In genomic region chr6:16503919-16504554, GRCh38 we compare ENCODE assay signal across 9 cellular contexts.
DNase-seq lines count a peak whose midpoint lies in the region; ATAC-seq, FAIRE-seq and TF ChIP-seq lines count a peak whose summit lies in the region.
"Had no signal": no experiment of that assay in that cellular context is flagged by ENCODE, and none has a peak within 500 bp of the region (broad histone marks: within the 10 kb centered on the region; RNA-seq: fewer than 3 reads in every experiment).

No MANE protein-coding gene starts in this region.

- FAIRE-seq in pancreas (lab: Jason Lieb, UNC), result no peak

- no peak overlapping the region for H3K4me3 Mint-ChIP-seq in activated naive CD8-positive, alpha-beta T cell
- H3K4me3 Mint-ChIP-seq in activated naive CD8-positive, alpha-beta T cell treated with anti-CD3 and anti-CD28 coated beads for 36 hours, result no peak overlapping the region

- H3K27ac Mint-ChIP-seq in activated naive CD8-positive, alpha-beta T cell, result peak overlapping the region; percentile 16
- H3K27ac Mint-ChIP-seq in activated naive CD8-positive, alpha-beta T cell treated with anti-CD3 and anti-CD28 coated beads for 36 hours, result no peak overlapping the region

- no peak for DNase-seq in activated naive CD8-positive, alpha-beta T cell treated with anti-CD3 and anti-CD28 coated beads for 36 hours
- DNase-seq in RPMI8226 (peak; percentile 41), retina (no peak), pancreas (no peak), kidney glomerular epithelial cell (lab: John Stamatoyannopoulos, UW) (no peak), inferior parietal cortex (ENCODE audit: extremely low spot score) (no peak)

- no peaks in the 10 kb centered on the region for H3K36me3 ChIP-seq in pancreas

- no peak overlapping the region for H3K27ac ChIP-seq in pancreas
- H3K27ac ChIP-seq: VCaP had no signal

- 88 to 89% methylated on average over 2 of the region's 2 CpGs for WGBS in pancreas, 2 donors

- H3K36me3 Mint-ChIP-seq in activated naive CD8-positive, alpha-beta T cell, result peaks cover 8% of the 10 kb centered on the region
- H3K36me3 Mint-ChIP-seq in activated naive CD8-positive, alpha-beta T cell treated with anti-CD3 and anti-CD28 coated beads for 36 hours, result peaks cover 21% of the 10 kb centered on the region

- intact Hi-C loops in pancreas (cut with DNase I), result loop anchor here in 1 of 3 donors (10.0 kb wide), 1 partner anchor 169 kb away; no protein-coding TSS in a partner anchor

- H3K27me3 Mint-ChIP-seq in activated naive CD8-positive, alpha-beta T cell, result no peaks in the 10 kb centered on the region
- no peaks in the 10 kb centered on the region for H3K27me3 Mint-ChIP-seq in activated naive CD8-positive, alpha-beta T cell treated with anti-CD3 and anti-CD28 coated beads for 36 hours

- TF ChIP-seq CTCF in pancreas (IDR thresholded peaks at IDR 0.05), result no peak

- H3K4me3 ChIP-seq in pancreas, result no peak overlapping the region

- peaks cover under 1% of the 10 kb centered on the region for H3K9me3 Mint-ChIP-seq in activated naive CD8-positive, alpha-beta T cell (ENCODE audit: low read depth)
- H3K9me3 Mint-ChIP-seq in activated naive CD8-positive, alpha-beta T cell treated with anti-CD3 and anti-CD28 coated beads for 36 hours, result peaks cover 4% of the 10 kb centered on the region

- H3K4me1 ChIP-seq in pancreas, result no peaks in the 10 kb centered on the region

- peaks cover 41% of the 10 kb centered on the region for H3K4me1 Mint-ChIP-seq in activated naive CD8-positive, alpha-beta T cell (ENCODE audit: low read depth)
- H3K4me1 Mint-ChIP-seq in activated naive CD8-positive, alpha-beta T cell treated with anti-CD3 and anti-CD28 coated beads for 36 hours, result peaks cover 33% of the 10 kb centered on the region

- ATAC-seq in HG03097 (IDR thresholded peaks at IDR 0.05; ENCODE audit: low FRiP score, unreplicated experiment) (peak; percentile 67), pancreas (no peak)

- H3K27me3 ChIP-seq in pancreas, result no peaks in the 10 kb centered on the region

- no peaks in the 10 kb centered on the region for H3K9me3 ChIP-seq in pancreas
